2 cellular contexts compared by ENCODE assay signal in the genomic region with DNA sequence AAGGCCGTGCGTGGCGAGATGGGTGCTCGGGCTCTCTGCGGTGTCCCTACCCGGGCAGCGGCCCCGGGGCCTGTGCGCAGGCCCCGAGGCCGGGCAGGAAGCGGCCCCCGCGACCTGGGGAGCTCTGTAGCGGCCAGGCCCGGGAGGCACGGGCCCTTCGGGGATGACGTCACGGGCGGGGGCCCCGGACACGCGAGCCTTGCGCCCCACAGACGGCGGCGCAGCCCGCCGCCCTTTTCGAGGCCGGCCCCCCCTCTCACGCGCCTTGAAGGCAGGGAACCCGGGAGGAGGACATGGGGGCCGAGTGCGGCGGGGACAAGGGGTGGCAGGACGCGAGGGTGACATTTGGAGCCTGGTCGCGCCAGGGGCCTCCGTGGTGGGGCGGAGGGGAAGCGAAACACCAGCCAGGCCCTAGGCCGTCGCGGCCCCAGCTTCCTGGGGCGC.
TF ChIP-seq lines count a peak whose summit lies in the region.

No MANE protein-coding gene starts in this region.

TF ChIP-seq in A549, 52 proteins besides CTCF, POLR2A, EP300 and RAD21 (continued from another document):
- TF ChIP-seq MAZ (IDR thresholded peaks at IDR 0.05; ENCODE audit: borderline replicate concordance, low read depth, low read length) (no peak), EHMT2 (IDR thresholded peaks at IDR 0.05; ENCODE audit: low read depth) (no peak), MAX (IDR thresholded peaks at IDR 0.05) (peak; percentile 55), BHLHE40 (IDR thresholded peaks at IDR 0.05; ENCODE audit: low read depth, low read length) (no peak)

TF ChIP-seq in liver, 16 proteins besides CTCF, POLR2A, EP300 and RAD21 (continued from another document):
- TF ChIP-seq YY1 (IDR thresholded peaks at IDR 0.05): no peak
- TF ChIP-seq SP1 (IDR thresholded peaks at IDR 0.05): no peak
- TF ChIP-seq JUND (IDR thresholded peaks at IDR 0.05): no peak
- TF ChIP-seq HNF4A (conservative IDR thresholded peaks at IDR 0.05): no peak
